Comparison of ENCODE assay signal across 1 cellular context in genomic region chr2:27370026-27370815, GRCh38.
A peak's percentile ranks its signal among the peaks of the same experiment; 100 is the strongest.
TF ChIP-seq lines count a peak whose summit lies in the region.

EIF2B4 (minus strand) TSS chr2:27370338; CDS start chr2:27370314, 24 bp downstream.
SNX17 (plus strand) TSS chr2:27370616; CDS start chr2:27370744, 128 bp downstream.

TF ChIP-seq in HepG2, 621 proteins besides CTCF, POLR2A, EP300 and RAD21 (continued from another document and continues in another):
- TF ChIP-seq MYPOP (CRISPR knock-in tag; IDR thresholded peaks at IDR 0.05), result peak; percentile 92
- TF ChIP-seq ESRRA (CRISPR knock-in tag; IDR thresholded peaks at IDR 0.05; ENCODE audit: low read depth), result peak; percentile 70
- TF ChIP-seq CERS6 (CRISPR knock-in tag; IDR thresholded peaks at IDR 0.05), result 0 out of 2 replicates have a peak, but pooled peaks have one; percentile 84
- peak; percentile 97 for TF ChIP-seq ZNF772 (CRISPR knock-in tag; IDR thresholded peaks at IDR 0.05)
- TF ChIP-seq ATF5 (CRISPR knock-in tag; IDR thresholded peaks at IDR 0.05; ENCODE audit: low read depth), result peak; percentile 77; the same call in 1 of the 2 replicates
- TF ChIP-seq MAFK (conservative IDR thresholded peaks at IDR 0.05 in 1 of 2, IDR thresholded peaks at IDR 0.05 in 1 of 2; ENCODE audit: low read length in 2 of 2), result no peak
- peak; percentile 67 for TF ChIP-seq PAXIP1 (CRISPR knock-in tag; conservative IDR thresholded peaks at IDR 0.05)
- peak; percentile 97; the same call in 1 of the 2 replicates for TF ChIP-seq MIER3 (CRISPR knock-in tag; IDR thresholded peaks at IDR 0.05; ENCODE audit: borderline replicate concordance)
- TF ChIP-seq NFKB2 (CRISPR knock-in tag; IDR thresholded peaks at IDR 0.05; ENCODE audit: borderline replicate concordance), result peak; percentile 88; the same call in 1 of the 2 replicates
- TF ChIP-seq PAF1 (CRISPR knock-in tag; IDR thresholded peaks at IDR 0.05), result no peak
- TF ChIP-seq KLF9 (CRISPR knock-in tag; IDR thresholded peaks at IDR 0.05; ENCODE audit: low read depth), result peak; percentile 91; the same call in 1 of the 2 replicates
- TF ChIP-seq ZNF10 (CRISPR knock-in tag; IDR thresholded peaks at IDR 0.05; ENCODE audit: borderline replicate concordance, low read depth), result peak; percentile 93; the same call in 1 of the 2 replicates
- TF ChIP-seq ZFP90 (CRISPR knock-in tag; IDR thresholded peaks at IDR 0.05; ENCODE audit: borderline replicate concordance), result peak; percentile 99; the same call in 1 of the 2 replicates
- TF ChIP-seq ZNF280D (CRISPR knock-in tag; IDR thresholded peaks at IDR 0.05), result peak; percentile 89
- TF ChIP-seq MAF1 (CRISPR knock-in tag; IDR thresholded peaks at IDR 0.05; ENCODE audit: borderline replicate concordance), result peak; percentile 98
- peak; percentile 31; the same call in 1 of the 2 replicates for TF ChIP-seq ZFP36L2 (CRISPR knock-in tag; IDR thresholded peaks at IDR 0.05)
- TF ChIP-seq STAT5B (CRISPR knock-in tag; IDR thresholded peaks at IDR 0.05), result 0 out of 2 replicates have a peak, but pooled peaks have one; percentile 40
- TF ChIP-seq ZNF768 (CRISPR knock-in tag; IDR thresholded peaks at IDR 0.05), result peak; percentile 76
- peak; percentile 52; the same call in 1 of the 2 replicates for TF ChIP-seq SMC3 (IDR thresholded peaks at IDR 0.05; ENCODE audit: low read length)
- peak; percentile 81; the same call in 1 of the 2 replicates for TF ChIP-seq MED13 (CRISPR knock-in tag; IDR thresholded peaks at IDR 0.05)
- peak; percentile 16; the same call in 1 of the 2 replicates for TF ChIP-seq SETDB1 (CRISPR knock-in tag; IDR thresholded peaks at IDR 0.05; ENCODE audit: borderline replicate concordance)
- TF ChIP-seq SP4 (CRISPR knock-in tag; IDR thresholded peaks at IDR 0.05), result peak; percentile 100
- TF ChIP-seq MXD1 (CRISPR knock-in tag; IDR thresholded peaks at IDR 0.05), result peak; percentile 91
- peak; percentile 91; the same call in 1 of the 2 replicates for TF ChIP-seq SMYD3 (CRISPR knock-in tag; IDR thresholded peaks at IDR 0.05)
- TF ChIP-seq ZNF737 (CRISPR knock-in tag; IDR thresholded peaks at IDR 0.05; ENCODE audit: borderline replicate concordance), result 0 out of 2 replicates have a peak, but pooled peaks have one; percentile 53
- peak; percentile 76; the same call in 1 of the 2 replicates for TF ChIP-seq TERF1 (CRISPR knock-in tag; IDR thresholded peaks at IDR 0.05)
- no peak for TF ChIP-seq RORA (CRISPR knock-in tag; IDR thresholded peaks at IDR 0.05)
- TF ChIP-seq ATF2 (CRISPR knock-in tag; IDR thresholded peaks at IDR 0.05), result peak; percentile 95
- TF ChIP-seq TFDP2 (CRISPR knock-in tag; IDR thresholded peaks at IDR 0.05), result peak; percentile 87
- no peak for TF ChIP-seq DDIT3 (CRISPR knock-in tag; IDR thresholded peaks at IDR 0.05)
- TF ChIP-seq CC2D1A (CRISPR knock-in tag; IDR thresholded peaks at IDR 0.05), result peak; percentile 98
- TF ChIP-seq HIC2 (CRISPR knock-in tag; IDR thresholded peaks at IDR 0.05; ENCODE audit: low read depth), result peak; percentile 63
- TF ChIP-seq ZNF253 (CRISPR knock-in tag; IDR thresholded peaks at IDR 0.05; ENCODE audit: borderline replicate concordance), result peak; percentile 82; the same call in 1 of the 2 replicates
- TF ChIP-seq ZNF362 (CRISPR knock-in tag; IDR thresholded peaks at IDR 0.05; ENCODE audit: borderline replicate concordance), result peak; percentile 55; the same call in 1 of the 2 replicates
- peak; percentile 97 for TF ChIP-seq ZFP1 (CRISPR knock-in tag; IDR thresholded peaks at IDR 0.05)
- peak; percentile 92 for TF ChIP-seq MAZ (IDR thresholded peaks at IDR 0.05; ENCODE audit: borderline replicate concordance, low read depth, low read length)
- peak; percentile 98 for TF ChIP-seq MAZ (CRISPR knock-in tag; IDR thresholded peaks at IDR 0.05; ENCODE audit: low read depth)
- TF ChIP-seq SYNCRIP (IDR thresholded peaks at IDR 0.05; ENCODE audit: insufficient read depth, low read depth, low read length), result no peak
- peak; percentile 53; the same call in 1 of the 2 replicates for TF ChIP-seq JDP2 (CRISPR knock-in tag; IDR thresholded peaks at IDR 0.05; ENCODE audit: borderline replicate concordance)
- peak; percentile 56; the same call in 1 of the 2 replicates for TF ChIP-seq CHD2 (IDR thresholded peaks at IDR 0.05; ENCODE audit: low read depth, low read length)
- TF ChIP-seq ZNF841 (CRISPR knock-in tag; IDR thresholded peaks at IDR 0.05; ENCODE audit: borderline replicate concordance), result no peak
